Comparison of ENCODE assay signal across 14 cellular contexts in the genomic region with DNA sequence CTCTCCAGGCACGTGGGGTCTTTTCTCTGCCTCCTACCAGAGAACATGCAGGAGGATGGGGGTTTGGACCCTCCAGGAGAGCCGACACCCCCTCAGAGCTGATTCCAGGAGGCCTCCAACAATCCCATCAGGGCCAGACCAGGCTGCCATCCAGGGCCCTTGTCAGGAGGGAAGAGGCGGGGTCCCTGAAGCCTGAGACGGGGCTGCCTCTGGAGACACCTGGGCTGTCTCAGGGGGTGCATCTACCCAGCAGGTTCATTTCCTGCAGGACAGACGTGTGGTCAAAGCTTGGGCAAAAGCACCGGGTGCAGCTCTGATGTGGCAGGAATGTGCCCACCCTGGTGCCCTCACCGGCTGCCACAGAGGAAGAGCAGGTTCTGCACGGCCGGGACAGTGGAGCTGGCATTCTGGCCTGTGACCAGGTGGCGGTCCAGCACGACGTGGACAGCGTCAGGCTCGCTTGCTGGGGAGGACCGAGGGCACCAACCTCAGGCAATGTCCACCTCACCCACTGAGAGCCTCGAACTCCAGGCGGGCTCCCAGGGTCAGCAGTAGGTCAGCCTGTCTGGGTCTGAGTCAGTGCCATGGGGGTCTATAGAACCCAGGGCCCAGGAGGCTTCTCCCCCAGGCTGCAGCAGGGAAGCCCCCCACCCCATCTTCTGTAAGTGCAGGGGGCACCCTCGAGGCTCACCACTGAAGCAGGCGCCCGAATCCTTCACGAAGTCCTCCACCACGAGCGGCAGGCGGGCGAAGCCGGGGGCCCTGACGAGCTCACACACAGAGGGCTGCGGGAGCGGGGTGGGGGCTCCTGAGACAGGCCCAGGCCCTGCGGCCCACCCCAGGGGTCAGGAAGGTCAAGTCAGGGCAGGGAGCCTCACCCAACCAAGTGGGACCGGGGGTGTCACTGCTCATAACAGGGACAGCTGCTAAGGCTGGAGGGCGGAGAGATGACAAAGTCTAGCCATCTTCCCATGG. TPM values are rescaled to one million over a fixed set of nuclear protein-coding genes. Genes with fewer than 3 reads are reported as not detected.
"Had no signal": no experiment of that assay in that cellular context is flagged by ENCODE, and none has a peak within 500 bp of the region (broad histone marks: within the 10 kb centered on the region; RNA-seq: fewer than 3 reads in every experiment).

No MANE protein-coding gene starts in this region.

- H3K9me3 ChIP-seq: colonic mucosa, gastrocnemius medialis, neutrophil had no signal

- H3K27me3 ChIP-seq: colonic mucosa, gastrocnemius medialis, neutrophil had no signal

- H3K27ac ChIP-seq: colonic mucosa, gastrocnemius medialis, neutrophil had no signal

- ATAC-seq: activated CD4-positive, alpha-beta T cell treated with anti-CD3 and anti-CD28 coated beads for 36 hours; activated CD8-positive, alpha-beta memory T cell treated with anti-CD3 and anti-CD28 coated beads, Interleukin-2, amount 10 ng/mL, durations not matched to agents 7 days and 5 days; esophagus mucosa; gastrocnemius medialis; naive thymus-derived CD8-positive, alpha-beta T cell had no signal

- DNase-seq: activated CD4-positive, alpha-beta memory T cell treated with anti-CD3 and anti-CD28 coated beads, Interleukin-2, amount 10 ng/mL, durations not matched to agents 7 days and 5 days; activated CD4-positive, alpha-beta T cell treated with anti-CD3 and anti-CD28 coated beads for 36 hours; activated CD8-positive, alpha-beta memory T cell treated with anti-CD3 and anti-CD28 coated beads, Interleukin-2, amount 10 ng/mL, durations not matched to agents 7 days and 5 days; colonic mucosa; effector CD4-positive, alpha-beta T cell; gastrocnemius medialis; kidney glomerular epithelial cell; naive thymus-derived CD8-positive, alpha-beta T cell; stimulated activated CD4-positive, alpha-beta T cell treated with anti-CD3 and anti-CD28 coated beads, Interleukin-12 subunit alpha, Interleukin-12 subunit beta, amount 100 ng/mL, for 4 hours; trophoblast cell had no signal

- H3K4me3 ChIP-seq: colonic mucosa, gastrocnemius medialis had no signal

RNA-seq across cellular contexts. Expression of gene CEND1, which starts 19.0 kb away (rescaled TPM):
- total RNA-seq: esophagus mucosa; lower leg skin; mesenteric fat pad; naive thymus-derived CD8-positive, alpha-beta T cell had no signal
- polyA plus RNA-seq: naive thymus-derived CD8-positive, alpha-beta T cell had no signal
